ENCODE assay signal across 1 cellular context in genomic region chr3:167114619-167115018, GRCh38.
TF ChIP-seq lines count a peak whose summit lies in the region.

No MANE protein-coding gene starts in this region.

TF ChIP-seq in WTC11, 78 proteins besides CTCF, POLR2A, EP300 and RAD21 (continued from another document):
- TF ChIP-seq ATF2 (CRISPR knock-in tag; IDR thresholded peaks at IDR 0.05; ENCODE audit: borderline replicate concordance, low read depth) = no peak
- TF ChIP-seq ESRRA (CRISPR knock-in tag; IDR thresholded peaks at IDR 0.05; ENCODE audit: borderline replicate concordance) = no peak
- no peak for TF ChIP-seq MAX (CRISPR knock-in tag; IDR thresholded peaks at IDR 0.05)
- no peak for TF ChIP-seq E2F1 (CRISPR knock-in tag; IDR thresholded peaks at IDR 0.05)
- TF ChIP-seq CREM (CRISPR knock-in tag; IDR thresholded peaks at IDR 0.05) = no peak
TF ChIP-seq in WTC11: peak in this region for 0.
